Comparison of ENCODE assay signal across 16 cellular contexts in the genomic region with DNA sequence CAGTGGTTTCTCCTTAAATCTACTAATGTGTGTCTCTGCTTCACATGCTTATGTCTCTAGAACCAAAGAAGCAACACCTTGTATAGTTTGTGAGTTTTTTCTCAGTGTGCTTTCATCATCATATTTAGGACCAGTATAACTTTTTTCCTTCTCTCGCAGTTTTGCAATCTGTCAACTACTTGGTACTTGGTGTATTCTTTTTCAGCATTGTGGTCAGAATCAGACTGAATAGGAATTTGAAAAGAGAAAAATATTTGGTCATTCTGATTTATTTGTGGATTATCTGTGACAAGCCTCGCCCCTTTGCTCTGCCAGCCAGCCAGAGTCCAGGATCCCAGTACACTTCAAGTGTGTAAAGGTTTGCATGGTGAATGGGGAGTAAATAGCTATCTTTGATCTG.
DNase-seq lines count a peak whose midpoint lies in the region; ATAC-seq and TF ChIP-seq lines count a peak whose summit lies in the region.
"Had no signal": no experiment of that assay in that cellular context is flagged by ENCODE, and none has a peak within 500 bp of the region (broad histone marks: within the 10 kb centered on the region; RNA-seq: fewer than 3 reads in every experiment).

No MANE protein-coding gene starts in this region.

- H3K27me3 ChIP-seq in left ventricle myocardium inferior (ENCODE audit: low read depth) (no peaks in the 10 kb centered on the region), mesenchymal stem cell (ENCODE audit: control insufficient read depth in 1 of 2, insufficient read depth in 1 of 2, low read length in 2 of 2) (no peaks in the 10 kb centered on the region), vagina (no peaks in the 10 kb centered on the region)
- H3K27me3 ChIP-seq: BLaER1 treated with 17β-estradiol and CSF1 and Interleukin-3, amounts not matched to agents 10 nM and 100 nM had no signal

- peak overlapping the region; percentile 18 for H3K27ac Mint-ChIP-seq in osteocyte (ENCODE audit: unreplicated experiment)
- H3K27ac Mint-ChIP-seq in stimulated activated effector memory CD8-positive, alpha-beta T cell treated with anti-CD3 and anti-CD28 coated beads, Interleukin-12 subunit alpha, Interleukin-12 subunit beta, amount 100 ng/mL, for 72 hours = no peak overlapping the region
- H3K27ac Mint-ChIP-seq: CD4-positive, CD25-positive, alpha-beta regulatory T cell had no signal

- WGBS in mesenchymal stem cell = 100% methylated on average over 2 of the region's 2 CpGs

- no peak overlapping the region for H3K14ac ChIP-seq in mesenchymal stem cell (ENCODE audit: low read length in 2 of 2)

- H3K4me2 ChIP-seq in mesenchymal stem cell (ENCODE audit: low read length, poor library complexity, severe bottlenecking) = no peak overlapping the region
- H3K4me2 ChIP-seq: BLaER1 treated with 17β-estradiol and CSF1 and Interleukin-3, amounts not matched to agents 10 nM and 100 nM had no signal

- H3K4me3 ChIP-seq in left ventricle myocardium inferior (no peak overlapping the region), mesenchymal stem cell (ENCODE audit: insufficient read depth in 1 of 2, low read depth in 1 of 2, low read length in 2 of 2) (no peak overlapping the region), vagina (no peak overlapping the region)
- H3K4me3 ChIP-seq: BLaER1 treated with 17β-estradiol and CSF1 and Interleukin-3, amounts not matched to agents 10 nM and 100 nM had no signal

- no peak for ATAC-seq in left ventricle myocardium superior
- no peak for ATAC-seq in stimulated activated effector memory CD8-positive, alpha-beta T cell treated with anti-CD3 and anti-CD28 coated beads, Interleukin-12 subunit alpha, Interleukin-12 subunit beta, amount 100 ng/mL, for 72 hours
- ATAC-seq: HepG2 had no signal

- no peak overlapping the region for H4K8ac ChIP-seq in mesenchymal stem cell (ENCODE audit: low read length)

- H3K4me3 Mint-ChIP-seq in osteocyte (ENCODE audit: unreplicated experiment) = no peak overlapping the region
- H3K4me3 Mint-ChIP-seq in stimulated activated effector memory CD8-positive, alpha-beta T cell treated with anti-CD3 and anti-CD28 coated beads, Interleukin-12 subunit alpha, Interleukin-12 subunit beta, amount 100 ng/mL, for 72 hours = no peak overlapping the region
- H3K4me3 Mint-ChIP-seq: CD4-positive, CD25-positive, alpha-beta regulatory T cell had no signal

- H3K9ac ChIP-seq in mesenchymal stem cell (ENCODE audit: low read length) = no peak overlapping the region
- H3K9ac ChIP-seq: BLaER1 treated with 17β-estradiol and CSF1 and Interleukin-3, amounts not matched to agents 10 nM and 100 nM had no signal

- H3K9me3 ChIP-seq in left ventricle myocardium inferior (replicated peaks) = no peaks in the 10 kb centered on the region
- H3K9me3 ChIP-seq in mesenchymal stem cell (ENCODE audit: control insufficient read depth, low read length) = no peaks in the 10 kb centered on the region
- H3K9me3 ChIP-seq in vagina = no peaks in the 10 kb centered on the region
- H3K9me3 ChIP-seq: BLaER1 treated with 17β-estradiol and CSF1 and Interleukin-3, amounts not matched to agents 10 nM and 100 nM had no signal

- no peaks in the 10 kb centered on the region for H3K27me3 Mint-ChIP-seq in osteocyte (ENCODE audit: unreplicated experiment)

- no peak overlapping the region for H2AFZ ChIP-seq in mesenchymal stem cell (ENCODE audit: low read depth, low read length)

- peaks cover 24% of the 10 kb centered on the region for H3K4me1 Mint-ChIP-seq in osteocyte (ENCODE audit: unreplicated experiment)
- H3K4me1 Mint-ChIP-seq in stimulated activated effector memory CD8-positive, alpha-beta T cell treated with anti-CD3 and anti-CD28 coated beads, Interleukin-12 subunit alpha, Interleukin-12 subunit beta, amount 100 ng/mL, for 72 hours = peaks cover 5% of the 10 kb centered on the region
- H3K4me1 Mint-ChIP-seq: CD4-positive, CD25-positive, alpha-beta regulatory T cell had no signal

- TF ChIP-seq POLR2A in vagina (IDR thresholded peaks at IDR 0.05) = no peak

- no peak overlapping the region for H2BK120ac ChIP-seq in mesenchymal stem cell (ENCODE audit: low read depth, low read length)

- H3K18ac ChIP-seq in mesenchymal stem cell (ENCODE audit: low read depth in 1 of 2, low read length in 2 of 2) = no peak overlapping the region

- no peak overlapping the region for H3K4ac ChIP-seq in mesenchymal stem cell (ENCODE audit: low read depth in 1 of 2, low read length in 2 of 2)

- peaks cover 10% of the 10 kb centered on the region for H3K36me3 ChIP-seq in left ventricle myocardium inferior
- peaks cover 0 to 24% of the 10 kb centered on the region in 2 experiments for H3K36me3 ChIP-seq in mesenchymal stem cell (ENCODE audit: control insufficient read depth in 1 of 2, insufficient read depth in 2 of 2, low read depth in 1 of 2, low read length in 2 of 2)
- H3K36me3 ChIP-seq in vagina = no peaks in the 10 kb centered on the region

- H2BK5ac ChIP-seq in mesenchymal stem cell (ENCODE audit: low read depth, low read length, poor library complexity, severe bottlenecking) = no peak overlapping the region

- H2BK15ac ChIP-seq in mesenchymal stem cell (ENCODE audit: low read depth, poor library complexity, severe bottlenecking) = no peak overlapping the region

- H3K27ac ChIP-seq in left ventricle myocardium inferior (replicated peaks) (peak overlapping the region; percentile 74), mesenchymal stem cell (ENCODE audit: low read length, poor library complexity, severe bottlenecking) (no peak overlapping the region), vagina (peak overlapping the region; percentile 19)
- H3K27ac ChIP-seq: BLaER1 treated with 17β-estradiol and CSF1 and Interleukin-3, amounts not matched to agents 10 nM and 100 nM had no signal

- H3K4me1 ChIP-seq in left ventricle myocardium inferior = peaks cover 63% of the 10 kb centered on the region
- peaks cover 2% of the 10 kb centered on the region for H3K4me1 ChIP-seq in mesenchymal stem cell (ENCODE audit: control insufficient read depth, insufficient read depth, low read depth, low read length)
- peaks cover 52% of the 10 kb centered on the region for H3K4me1 ChIP-seq in vagina

- no peaks in the 10 kb centered on the region for H3K9me3 Mint-ChIP-seq in osteocyte (ENCODE audit: unreplicated experiment)
- H3K9me3 Mint-ChIP-seq in stimulated activated effector memory CD8-positive, alpha-beta T cell treated with anti-CD3 and anti-CD28 coated beads, Interleukin-12 subunit alpha, Interleukin-12 subunit beta, amount 100 ng/mL, for 72 hours = no peaks in the 10 kb centered on the region
- H3K9me3 Mint-ChIP-seq: CD4-positive, CD25-positive, alpha-beta regulatory T cell had no signal

- no peak overlapping the region for H2AK5ac ChIP-seq in mesenchymal stem cell (ENCODE audit: low read length, severe bottlenecking)

- H4K91ac ChIP-seq in mesenchymal stem cell (ENCODE audit: low read length) = no peak overlapping the region

- DNase-seq in left ventricle myocardium inferior (no peak), left ventricle myocardium superior (no peak), mesenchymal stem cell (peak; percentile 19), osteocyte (ENCODE audit: extremely low spot score, unreplicated experiment) (no peak), vagina (ENCODE audit: extremely low spot score in 2 of 2) (no peak), foreskin melanocyte (no peak)
- no peak for DNase-seq in activated effector memory CD4-positive, alpha-beta T cell treated with anti-CD3 and anti-CD28 coated beads, Interleukin-2, amount 50 U/mL, for 16 hours
- no peak for DNase-seq in stimulated activated effector memory CD8-positive, alpha-beta T cell treated with anti-CD3 and anti-CD28 coated beads, Interleukin-12 subunit alpha, Interleukin-12 subunit beta, amount 100 ng/mL, for 72 hours (ENCODE audit: low spot score in 2 of 2)
- DNase-seq: 8988T; Calu3; CD4-positive, CD25-positive, alpha-beta regulatory T cell; DMS79 treated with DMSO at 0.1 percent for 48 hours; EL; HCEC 1CT had no signal

- peaks cover 7% of the 10 kb centered on the region for H3K79me1 ChIP-seq in mesenchymal stem cell (replicated peaks; ENCODE audit: low read length, poor library complexity, severe bottlenecking)

- intact Hi-C loops in left ventricle myocardium inferior (cut with micrococcal nuclease) = no loop called here
- intact Hi-C loops in left ventricle myocardium superior (cut with micrococcal nuclease) = no loop called here
- intact Hi-C loops in vagina (cut with DNase I) = no loop called here

- no peak overlapping the region for H2BK12ac ChIP-seq in mesenchymal stem cell (ENCODE audit: low read length in 2 of 2)

- no peak overlapping the region for H3K23ac ChIP-seq in mesenchymal stem cell (ENCODE audit: low read length in 2 of 2)

- peaks cover 10% of the 10 kb centered on the region for H3K36me3 Mint-ChIP-seq in osteocyte (ENCODE audit: unreplicated experiment)
- H3K36me3 Mint-ChIP-seq in stimulated activated effector memory CD8-positive, alpha-beta T cell treated with anti-CD3 and anti-CD28 coated beads, Interleukin-12 subunit alpha, Interleukin-12 subunit beta, amount 100 ng/mL, for 72 hours = no peaks in the 10 kb centered on the region
- H3K36me3 Mint-ChIP-seq: CD4-positive, CD25-positive, alpha-beta regulatory T cell had no signal

- no peak for TF ChIP-seq CTCF in left ventricle myocardium inferior (IDR thresholded peaks at IDR 0.05; ENCODE audit: borderline replicate concordance)
- no peak for TF ChIP-seq CTCF in osteocyte (IDR thresholded peaks at IDR 0.05)
- TF ChIP-seq CTCF in vagina (IDR thresholded peaks at IDR 0.05) = no peak
